Comparison of ENCODE assay signal across 28 cellular contexts in the genomic region with DNA sequence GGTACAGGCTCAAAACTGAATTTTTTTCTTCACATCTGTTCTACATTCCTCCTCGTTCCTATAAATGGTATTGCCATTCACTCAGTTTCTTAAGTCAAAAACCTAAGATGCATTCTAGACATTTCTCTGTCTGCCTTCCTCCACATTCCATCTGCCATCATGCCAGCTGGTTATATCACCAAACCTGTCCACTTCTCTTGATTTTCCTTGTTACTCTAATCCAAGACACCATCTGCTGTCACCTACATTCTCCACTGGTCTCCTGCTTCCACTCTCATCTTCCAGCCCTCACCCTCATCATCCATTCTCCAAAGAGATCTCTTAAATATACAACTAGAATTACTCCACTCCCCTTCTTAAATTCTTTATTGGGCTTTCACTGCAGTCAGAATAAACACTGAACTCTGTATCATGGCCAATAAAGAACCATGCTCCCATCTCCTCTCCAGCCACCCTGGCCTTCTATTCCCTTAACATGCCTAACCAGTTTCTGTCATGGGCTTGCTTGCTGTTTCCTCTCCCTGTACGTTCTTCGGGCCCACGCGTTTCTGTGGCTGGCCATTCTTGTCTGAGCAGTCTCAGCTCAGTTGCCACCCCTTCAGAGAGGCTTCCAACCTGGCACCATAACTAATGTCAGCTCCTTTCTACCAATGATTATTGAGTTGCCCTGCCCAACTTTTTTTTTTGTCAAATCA.
"Had no signal": no experiment of that assay in that cellular context is flagged by ENCODE, and none has a peak within 500 bp of the region (broad histone marks: within the 10 kb centered on the region; RNA-seq: fewer than 3 reads in every experiment).

No MANE protein-coding gene starts in this region.

- H3K27ac Mint-ChIP-seq: activated CD8-positive, alpha-beta memory T cell treated with anti-CD3 and anti-CD28 coated beads, Interleukin-2, amount 10 ng/mL, durations not matched to agents 7 days and 5 days; activated naive CD4-positive, alpha-beta T cell treated with anti-CD3 and anti-CD28 coated beads for 36 hours; activated naive CD8-positive, alpha-beta T cell had no signal

- H3K9me3 Mint-ChIP-seq: activated naive CD4-positive, alpha-beta T cell treated with anti-CD3 and anti-CD28 coated beads for 36 hours; activated T-cell treated with anti-CD3 and anti-CD28 coated beads, Interleukin-2, amount 50 U/mL, for 4 hours had no signal

- H3K27ac ChIP-seq: brain microvascular endothelial cell, cardiac muscle cell, colonic mucosa, RWPE1, SJCRH30 had no signal

- H3K4me1 ChIP-seq: colonic mucosa, SJCRH30 had no signal

- H3K27me3 ChIP-seq: brain microvascular endothelial cell, cardiac muscle cell, colonic mucosa, SJCRH30 had no signal

- ATAC-seq: activated CD8-positive, alpha-beta memory T cell treated with anti-CD3 and anti-CD28 coated beads, Interleukin-2, amount 10 ng/mL, durations not matched to agents 7 days and 5 days; activated T-cell treated with anti-CD3 and anti-CD28 coated beads, Interleukin-2, amount 50 U/mL, for 4 hours; Panc1 had no signal

- H3K36me3 Mint-ChIP-seq: activated CD8-positive, alpha-beta memory T cell treated with anti-CD3 and anti-CD28 coated beads, Interleukin-2, amount 10 ng/mL, durations not matched to agents 7 days and 5 days had no signal

- H3K36me3 ChIP-seq: brain microvascular endothelial cell, cardiac muscle cell, colonic mucosa, SJCRH30 had no signal

- H3K9me3 ChIP-seq: colonic mucosa, SK-N-SH had no signal

- H3K4me3 ChIP-seq: cardiac muscle cell, colonic mucosa, SJCRH30 had no signal

- H3K4me1 Mint-ChIP-seq: activated CD8-positive, alpha-beta memory T cell treated with anti-CD3 and anti-CD28 coated beads, Interleukin-2, amount 10 ng/mL, durations not matched to agents 7 days and 5 days had no signal

- H3K4me3 Mint-ChIP-seq: activated CD8-positive, alpha-beta memory T cell treated with anti-CD3 and anti-CD28 coated beads, Interleukin-2, amount 10 ng/mL, durations not matched to agents 7 days and 5 days; activated naive CD4-positive, alpha-beta T cell treated with anti-CD3 and anti-CD28 coated beads for 36 hours; activated naive CD8-positive, alpha-beta T cell; activated T-cell treated with anti-CD3 and anti-CD28 coated beads, Interleukin-2, amount 50 U/mL, for 4 hours had no signal

- H3K27me3 Mint-ChIP-seq: activated naive CD8-positive, alpha-beta T cell had no signal

- DNase-seq: activated CD4-positive, alpha-beta T cell treated with anti-CD3 and anti-CD28 coated beads for 48 hours; activated CD4-positive, alpha-beta T cell treated with anti-CD3 and anti-CD28 coated beads, Interleukin-2, amount 50 U/mL, for 4 hours; activated CD4-positive, CD25-positive, alpha-beta regulatory T cell treated with anti-CD3 and anti-CD28 coated beads, Interleukin-2, amount 50 U/mL, for 72 hours; activated CD8-positive, alpha-beta memory T cell treated with anti-CD3 and anti-CD28 coated beads, Interleukin-2, amount 10 ng/mL, durations not matched to agents 7 days and 5 days; activated gamma-delta T cell; activated naive CD4-positive, alpha-beta T cell treated with anti-CD3 and anti-CD28 coated beads for 36 hours; activated T-cell treated with anti-CD3 and anti-CD28 coated beads, Interleukin-2, amount 50 U/mL, for 4 hours; brain microvascular endothelial cell; cerebellar nuclear complex; colonic mucosa; Kasumi-1; KBM-7; NCI-H1092; NCI-H1417; NCI-H1930; NCI-H345; NCI-H526; NCI-H774; NK-92 treated with Interleukin-12 subunit alpha and Interleukin-12 subunit beta, amount 100 ng/mL, for 24 hours; OCI-M1; Right ventricle myocardium superior; SJCRH30; SK-N-SH; T-helper 1 cell had no signal
